In the genomic region with DNA sequence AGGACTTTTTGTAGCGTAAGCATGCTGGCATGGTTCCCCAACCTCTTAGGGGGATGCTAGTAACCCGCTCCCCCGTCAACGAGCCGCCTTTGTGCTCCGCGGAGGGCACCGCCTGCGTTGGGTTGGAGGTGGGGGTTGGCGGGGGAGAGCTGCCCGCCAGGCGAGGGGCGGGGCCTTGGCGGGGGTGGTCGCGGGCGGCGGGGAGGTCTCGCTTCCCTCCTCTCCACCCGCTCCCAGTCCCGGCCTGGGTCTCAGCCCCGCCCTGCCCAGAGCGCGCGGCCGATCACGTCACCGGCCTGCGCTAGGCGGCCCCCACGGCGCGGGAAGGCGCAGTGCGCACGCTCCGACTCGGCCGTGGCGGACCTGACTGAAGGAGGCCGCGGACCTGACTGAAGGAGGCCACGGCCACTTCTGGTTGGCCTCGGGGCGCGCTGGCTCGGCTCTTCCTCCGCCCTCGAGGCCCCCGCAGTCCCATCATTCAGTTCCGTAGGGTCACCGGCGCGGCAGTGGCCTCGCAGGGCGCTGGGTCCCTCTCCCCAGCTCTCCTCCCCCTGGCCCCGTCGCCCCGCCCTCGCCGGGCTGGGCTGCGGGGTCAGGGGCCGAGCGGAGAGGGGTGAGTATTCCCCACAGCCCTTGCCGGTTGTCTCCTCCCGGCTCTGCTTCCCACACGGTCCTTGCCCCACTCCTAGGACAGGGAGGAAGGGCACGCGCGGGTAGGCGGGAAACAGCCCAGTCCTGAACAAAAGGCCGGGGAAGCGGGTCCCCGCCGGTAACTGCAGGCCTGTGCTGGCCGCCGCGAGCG, we compare ENCODE assay signal across 8 cellular contexts. TPM values are rescaled to one million over a fixed set of nuclear protein-coding genes. Genes with fewer than 3 reads are reported as not detected.
A peak's percentile ranks its signal among the peaks of the same experiment; 100 is the strongest.
DNase-seq lines count a peak whose midpoint lies in the region; ATAC-seq, FAIRE-seq and TF ChIP-seq lines count a peak whose summit lies in the region.

Gene ATG10, plus strand, starts transcription at position 330 of the 802 bp plus-strand sequence. CDS start 15,548 bp downstream, outside the sequence.

- no peaks in the 10 kb centered on the region for H3K9me3 Mint-ChIP-seq in activated naive CD8-positive, alpha-beta T cell treated with anti-CD3 and anti-CD28 coated beads, Interleukin-2, amount 10 ng/mL, durations not matched to agents 7 days and 5 days

- FAIRE-seq in pancreas (lab: Jason Lieb, UNC), result no peak

- peak within 1 kb of the TSS; percentile 97 to 99 (median 98) for H3K27ac ChIP-seq in pancreas
- H3K27ac ChIP-seq in tibial artery, result peak within 1 kb of the TSS; percentile 97 to 98

- H3K27ac Mint-ChIP-seq in activated naive CD8-positive, alpha-beta T cell treated with anti-CD3 and anti-CD28 coated beads, Interleukin-2, amount 10 ng/mL, durations not matched to agents 7 days and 5 days, result peak within 1 kb of the TSS; percentile 95

- peaks cover 27% of the 10 kb centered on the region for H3K4me1 Mint-ChIP-seq in activated naive CD8-positive, alpha-beta T cell treated with anti-CD3 and anti-CD28 coated beads, Interleukin-2, amount 10 ng/mL, durations not matched to agents 7 days and 5 days

- TF ChIP-seq POLR2A in GM10847 (IDR thresholded peaks at IDR 0.05; ENCODE audit: extremely low read depth, insufficient read length), result peak; percentile 86

- peaks cover 0 to 12% (median 7%) of the 10 kb centered on the region in 3 donors for H3K4me1 ChIP-seq in pancreas
- H3K4me1 ChIP-seq in tibial artery, result peaks cover 0 to 10% (median 5%) of the 10 kb centered on the region in 4 donors

- H3K4me3 ChIP-seq in pancreas (peak within 1 kb of the TSS; percentile 46 to 77 (median 60)), tibial artery (peak within 1 kb of the TSS; percentile 65 to 77)

- no peaks in the 10 kb centered on the region for H3K27me3 Mint-ChIP-seq in activated naive CD8-positive, alpha-beta T cell treated with anti-CD3 and anti-CD28 coated beads, Interleukin-2, amount 10 ng/mL, durations not matched to agents 7 days and 5 days

- peak within 1 kb of the TSS; percentile 88 for H3K4me3 Mint-ChIP-seq in activated naive CD8-positive, alpha-beta T cell treated with anti-CD3 and anti-CD28 coated beads, Interleukin-2, amount 10 ng/mL, durations not matched to agents 7 days and 5 days

- H3K9me3 ChIP-seq in pancreas (no peaks in the 10 kb centered on the region), tibial artery (no peaks in the 10 kb centered on the region)

- intact Hi-C loops in Right ventricle myocardium inferior (cut with DNase I), result loop anchor here (1.0 to 5.0 kb wide), 3 partner anchors 115 to 465 kb away; partner anchors contain the start of gene SSBP2
- intact Hi-C loops in pancreas (cut with DNase I), result loop anchor here in 1 of 3 donors (5.0 kb wide), 1 partner anchor 220 kb away; the partner anchor contains the start of gene SSBP2
- intact Hi-C loops in tibial artery (cut with DNase I; ENCODE audit: low total_unique reads), result loop anchor here (5.0 to 10.0 kb wide), 2 partner anchors 120 to 217 kb away; partner anchors contain the start of gene SSBP2

- POLR2A ChIA-PET in activated naive CD8-positive, alpha-beta T cell treated with anti-CD3 and anti-CD28 coated beads, Interleukin-2, amount 10 ng/mL, durations not matched to agents 7 days and 5 days (lab: Charles Lee), result interaction anchor here (0.6 to 2.9 kb wide), 5 partner anchors 120 to 670 kb away, joined by 3 to 27 read pairs (median 4); partner anchors contain the start of genes SSBP2 and ZCCHC9

- DNase-seq in NCI-H1105 (lab: John Stamatoyannopoulos, UW) (peak; percentile 87), SKM-1 (lab: John Stamatoyannopoulos, UW; ENCODE audit: unreplicated experiment) (peak; percentile 54), Right ventricle myocardium inferior (ENCODE audit: missing footprints) (peak; percentile 95), pancreas (peak; percentile 88 to 96 (median 92)), tibial artery (peak; percentile 87 to 95)
- peak; percentile 94 for DNase-seq in activated naive CD8-positive, alpha-beta T cell treated with anti-CD3 and anti-CD28 coated beads, Interleukin-2, amount 10 ng/mL, durations not matched to agents 7 days and 5 days

- no peaks in the 10 kb centered on the region for H3K36me3 ChIP-seq in pancreas
- peaks cover 0 to 5% (median 0%) of the 10 kb centered on the region in 3 donors for H3K36me3 ChIP-seq in tibial artery

- H3K36me3 Mint-ChIP-seq in activated naive CD8-positive, alpha-beta T cell treated with anti-CD3 and anti-CD28 coated beads, Interleukin-2, amount 10 ng/mL, durations not matched to agents 7 days and 5 days, result peaks cover 6% of the 10 kb centered on the region

- no peak for TF ChIP-seq CTCF in pancreas (IDR thresholded peaks at IDR 0.05)
- TF ChIP-seq CTCF in tibial artery (IDR thresholded peaks at IDR 0.05), result no peak

- H3K27me3 ChIP-seq in pancreas (no peaks in the 10 kb centered on the region), tibial artery (no peaks in the 10 kb centered on the region)

- WGBS in pancreas, 2 donors, result 0% methylated on average over 51 to 79 of the region's 79 CpGs

- peak; percentile 98 for ATAC-seq in HG02642 (IDR thresholded peaks at IDR 0.05; ENCODE audit: poor library complexity, unreplicated experiment)
- ATAC-seq in activated naive CD8-positive, alpha-beta T cell treated with anti-CD3 and anti-CD28 coated beads, Interleukin-2, amount 10 ng/mL, durations not matched to agents 7 days and 5 days (ENCODE audit: low read depth), result peak; percentile 96
- ATAC-seq in Right ventricle myocardium inferior, result peak; percentile 100
- ATAC-seq in pancreas, result peak; percentile 95 to 99 (median 97)

RNA-seq across cellular contexts. Expression of gene ATG10, which starts in this region (rescaled TPM):
- total RNA-seq in activated naive CD8-positive, alpha-beta T cell treated with anti-CD3 and anti-CD28 coated beads, Interleukin-2, amount 10 ng/mL, durations not matched to agents 7 days and 5 days, result 10 to 100 TPM; 11.5 to 12.4 TPM
- total RNA-seq in Right ventricle myocardium inferior (3.9 TPM), pancreas (1 to 10 TPM; 3.3 to 5.2 (median 3.5) TPM)
- polyA plus RNA-seq in pancreas, result 1 to 10 TPM; 3.4 to 3.9 TPM

Comparison
In these comparisons a context has a peak if more than half of its experiments do, and no peak if none do; other contexts are left out.
1. Peak in every context shown above with its lines: DNase-seq, ATAC-seq, H3K4me3 ChIP-seq and H3K27ac ChIP-seq.